8 cellular contexts compared by ENCODE assay signal in genomic region chr2:204027105-204027504, GRCh38.
DNase-seq lines count a peak whose midpoint lies in the region; ATAC-seq and TF ChIP-seq lines count a peak whose summit lies in the region.

No MANE protein-coding gene starts in this region.

- H3K36me3 Mint-ChIP-seq in osteocyte (ENCODE audit: unreplicated experiment): no peaks in the 10 kb centered on the region

- WGBS in heart right ventricle, 2 donors: 39 to 40% methylated on average over 3 of the region's 3 CpGs

- H3K36me3 ChIP-seq in Loucy (ENCODE audit: insufficient read depth, low read length) (no peaks in the 10 kb centered on the region), heart right ventricle (no peaks in the 10 kb centered on the region), right atrium auricular region (no peaks in the 10 kb centered on the region)

- H2AFZ ChIP-seq in Loucy (ENCODE audit: low read length): no peak overlapping the region

- H4K20me1 ChIP-seq in Loucy (ENCODE audit: insufficient read depth, low read length, poor library complexity, severe bottlenecking): no peaks in the 10 kb centered on the region

- no peaks in the 10 kb centered on the region for H3K9me2 ChIP-seq in Loucy (replicated peaks; ENCODE audit: low read depth, low read length)

- H3K4me3 Mint-ChIP-seq in osteocyte (ENCODE audit: unreplicated experiment): no peak overlapping the region

- intact Hi-C loops in heart right ventricle (cut with DNase I): loop anchor here in 4 of 10 donors (10.0 kb wide), 2 partner anchors 118 to 148 kb away; no protein-coding TSS in a partner anchor

- H3K27ac ChIP-seq in heart right ventricle (no peak overlapping the region), right atrium auricular region (no peak overlapping the region)

- H3K27me3 ChIP-seq in Loucy (ENCODE audit: insufficient read depth, low read length, poor library complexity, severe bottlenecking) (no peaks in the 10 kb centered on the region), heart right ventricle (no peaks in the 10 kb centered on the region), right atrium auricular region (no peaks in the 10 kb centered on the region)

- H3K4me1 ChIP-seq in Loucy (ENCODE audit: insufficient read depth, low read length, poor library complexity, severe bottlenecking): peaks cover 8% of the 10 kb centered on the region
- H3K4me1 ChIP-seq in heart right ventricle: peaks cover 0 to 4% (median 0%) of the 10 kb centered on the region in 9 donors
- no peaks in the 10 kb centered on the region for H3K4me1 ChIP-seq in right atrium auricular region

- H3K4me1 Mint-ChIP-seq in osteocyte (ENCODE audit: unreplicated experiment): peaks cover 2% of the 10 kb centered on the region

- TF ChIP-seq CTCF in Loucy (conservative IDR thresholded peaks at IDR 0.05; ENCODE audit: low read length): no peak
- TF ChIP-seq CTCF in heart right ventricle (IDR thresholded peaks at IDR 0.05): no peak
- no peak for TF ChIP-seq CTCF in osteocyte (IDR thresholded peaks at IDR 0.05)
- no peak for TF ChIP-seq CTCF in right atrium auricular region (IDR thresholded peaks at IDR 0.05)

- H3K9me3 ChIP-seq in Loucy (ENCODE audit: insufficient read depth, low read depth, low read length) (no peaks in the 10 kb centered on the region), heart right ventricle (no peaks in the 10 kb centered on the region), right atrium auricular region (no peaks in the 10 kb centered on the region)

- DNase-seq in dermis microvascular lymphatic vessel endothelial cell (ENCODE audit: low read depth in 2 of 2) (peak; percentile 75 to 88), heart right ventricle (no peak), NCI-H510A (lab: John Stamatoyannopoulos, UW) (no peak), osteocyte (ENCODE audit: extremely low spot score, unreplicated experiment) (no peak), right atrium auricular region (ENCODE audit: low spot score) (no peak)

- H3F3A ChIP-seq in Loucy (ENCODE audit: low read depth): no peaks in the 10 kb centered on the region

- no peak overlapping the region for H3K27ac Mint-ChIP-seq in osteocyte (ENCODE audit: unreplicated experiment)

- peak overlapping the region; percentile 26 for H3K4me2 ChIP-seq in Loucy (ENCODE audit: low read depth, low read length, poor library complexity, severe bottlenecking)

- H3K9ac ChIP-seq in Loucy (ENCODE audit: low read depth, low read length, poor library complexity, severe bottlenecking): peak overlapping the region; percentile 16

- no peaks in the 10 kb centered on the region for H3K9me3 Mint-ChIP-seq in osteocyte (ENCODE audit: unreplicated experiment)

- H3K79me2 ChIP-seq in Loucy (ENCODE audit: insufficient read depth, low read length): no peaks in the 10 kb centered on the region

- ATAC-seq in GM18858 (IDR thresholded peaks at IDR 0.05; ENCODE audit: unreplicated experiment) (peak; percentile 92), GM21786 (IDR thresholded peaks at IDR 0.05; ENCODE audit: unreplicated experiment) (peak; percentile 75), heart right ventricle (no peak)

- peaks cover 5% of the 10 kb centered on the region for H3K27me3 Mint-ChIP-seq in osteocyte (ENCODE audit: unreplicated experiment)

- H3K4me3 ChIP-seq in Loucy (ENCODE audit: low read length, poor library complexity, severe bottlenecking): peak overlapping the region; percentile 5
- H3K4me3 ChIP-seq in heart right ventricle: no peak overlapping the region
- H3K4me3 ChIP-seq in right atrium auricular region: no peak overlapping the region

Comparison
In these comparisons a context has a peak if more than half of its experiments do, and no peak if none do; other contexts are left out.
1. ATAC-seq: peak in GM18858 (single experiment) and GM21786 (single experiment); none in heart right ventricle (0 of 8).
2. DNase-seq: peak in dermis microvascular lymphatic vessel endothelial cell (2 of 2); none in heart right ventricle (0 of 2), NCI-H510A (single experiment), osteocyte (single experiment) and right atrium auricular region (single experiment).